In genomic region chr18:31303771-31304170, GRCh38 we compare ENCODE assay signal across 18 cellular contexts. TPM values are rescaled to one million over a fixed set of nuclear protein-coding genes. Genes with fewer than 3 reads are reported as not detected.
"Had no signal": no experiment of that assay in that cellular context is flagged by ENCODE, and none has a peak within 500 bp of the region (broad histone marks: within the 10 kb centered on the region; RNA-seq: fewer than 3 reads in every experiment).

No MANE protein-coding gene starts in this region.

- H3K4me1 Mint-ChIP-seq: activated CD4-positive, alpha-beta T cell treated with anti-CD3 and anti-CD28 coated beads for 36 hours; natural killer cell; T-cell had no signal

- H3K36me3 ChIP-seq: upper lobe of left lung, WERI-Rb-1 had no signal

- H3K27ac Mint-ChIP-seq: activated CD4-positive, alpha-beta memory T cell treated with anti-CD3 and anti-CD28 coated beads for 36 hours; activated CD4-positive, alpha-beta T cell treated with anti-CD3 and anti-CD28 coated beads for 36 hours; natural killer cell; T-cell had no signal

- H3K36me3 Mint-ChIP-seq: activated CD4-positive, alpha-beta memory T cell treated with anti-CD3 and anti-CD28 coated beads for 36 hours; natural killer cell; T-cell had no signal

- H3K4me1 ChIP-seq: upper lobe of left lung had no signal

- H3K4me3 Mint-ChIP-seq: activated CD4-positive, alpha-beta memory T cell treated with anti-CD3 and anti-CD28 coated beads for 36 hours; activated CD4-positive, alpha-beta T cell treated with anti-CD3 and anti-CD28 coated beads for 36 hours; activated T-cell treated with anti-CD3 and anti-CD28 coated beads, Interleukin-2, amount 50 U/mL, for 4 hours; natural killer cell; T-cell had no signal

- H3K27ac ChIP-seq: upper lobe of left lung, WERI-Rb-1 had no signal

- DNase-seq: activated CD4-positive, alpha-beta memory T cell treated with anti-CD3 and anti-CD28 coated beads for 36 hours; activated CD4-positive, alpha-beta T cell treated with anti-CD3 and anti-CD28 coated beads for 36 hours; activated effector memory CD4-positive, alpha-beta T cell treated with Interleukin-2 at 50 U/mL for 16 hours; activated naive CD4-positive, alpha-beta T cell treated with anti-CD3 and anti-CD28 coated beads, Interleukin-2, amount 50 U/mL, for 16 hours; activated T-cell treated with anti-CD3 and anti-CD28 coated beads, Interleukin-2, amount 50 U/mL, for 4 hours; central memory CD4-positive, alpha-beta T cell; cortex of kidney; effector memory CD4-positive, alpha-beta T cell; hippocampal formation; left ventricle myocardium superior; mesendoderm; natural killer cell; stimulated activated naive CD8-positive, alpha-beta T cell treated with anti-CD3 and anti-CD28 coated beads, Interleukin-15, Interleukin-2, amounts not matched to agents 100 U/mL and 50 U/mL, for 24 hours; T-cell; upper lobe of left lung; WERI-Rb-1 had no signal

- ATAC-seq: activated CD4-positive, alpha-beta T cell treated with anti-CD3 and anti-CD28 coated beads for 36 hours; activated T-cell treated with anti-CD3 and anti-CD28 coated beads, Interleukin-2, amount 50 U/mL, for 4 hours; left ventricle myocardium superior; natural killer cell; stimulated activated naive CD8-positive, alpha-beta T cell treated with anti-CD3 and anti-CD28 coated beads, Interleukin-15, Interleukin-2, amounts not matched to agents 100 U/mL and 50 U/mL, for 24 hours; T-cell had no signal

- H3K9me3 ChIP-seq: upper lobe of left lung had no signal

- H3K4me3 ChIP-seq: upper lobe of left lung had no signal

- H3K9me3 Mint-ChIP-seq: activated CD4-positive, alpha-beta memory T cell treated with anti-CD3 and anti-CD28 coated beads for 36 hours; activated T-cell treated with anti-CD3 and anti-CD28 coated beads, Interleukin-2, amount 50 U/mL, for 4 hours had no signal

- H3K27me3 ChIP-seq: upper lobe of left lung had no signal

- H3K27me3 Mint-ChIP-seq: activated CD4-positive, alpha-beta memory T cell treated with anti-CD3 and anti-CD28 coated beads for 36 hours; activated CD4-positive, alpha-beta T cell treated with anti-CD3 and anti-CD28 coated beads for 36 hours; T-cell had no signal

RNA-seq across cellular contexts. Expression of gene DSG1, which starts 14.2 kb away (rescaled TPM):
- total RNA-seq: activated CD4-positive, alpha-beta memory T cell treated with anti-CD3 and anti-CD28 coated beads for 36 hours; activated CD4-positive, alpha-beta T cell treated with anti-CD3 and anti-CD28 coated beads for 36 hours; activated T-cell treated with anti-CD3 and anti-CD28 coated beads, Interleukin-2, amount 50 U/mL, for 4 hours; glomerular endothelial cell; natural killer cell; posterior vena cava; T-cell; upper lobe of left lung had no signal
